13 cellular contexts compared by ENCODE assay signal in the genomic region with DNA sequence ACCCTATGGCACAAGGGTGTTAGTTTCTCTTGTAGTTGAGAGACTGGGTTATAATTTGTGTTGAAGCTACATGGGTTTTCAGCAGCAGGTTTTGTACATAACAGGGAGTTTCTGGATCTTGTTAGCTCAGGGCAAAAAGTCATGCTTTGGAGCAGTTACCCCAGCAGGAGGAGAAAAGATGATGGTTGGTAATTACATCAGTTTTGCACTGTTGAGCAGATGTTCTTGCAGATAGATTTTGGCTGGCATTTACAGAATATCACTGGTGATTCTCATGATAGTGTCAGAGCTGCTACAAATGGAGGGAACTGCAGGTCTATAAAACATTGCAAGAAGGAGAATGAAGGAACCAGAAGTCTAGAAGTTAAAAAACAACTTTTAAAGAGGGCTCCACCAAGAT.
DNase-seq lines count a peak whose midpoint lies in the region; ATAC-seq and TF ChIP-seq lines count a peak whose summit lies in the region.
"Had no signal": no experiment of that assay in that cellular context is flagged by ENCODE, and none has a peak within 500 bp of the region (broad histone marks: within the 10 kb centered on the region; RNA-seq: fewer than 3 reads in every experiment).

No MANE protein-coding gene starts in this region.

- H3K36me3 ChIP-seq in gastrocnemius medialis = no peaks in the 10 kb centered on the region
- H3K36me3 ChIP-seq in neuronal stem cell (replicated peaks in 1 of 2; ENCODE audit: control insufficient read depth in 2 of 2, insufficient read depth in 2 of 2, low read length in 2 of 2) = no peaks in the 10 kb centered on the region

- H3K27ac ChIP-seq in gastrocnemius medialis = no peak overlapping the region
- no peak overlapping the region for H3K27ac ChIP-seq in neuronal stem cell (replicated peaks; ENCODE audit: low read length)
- H3K27ac ChIP-seq: C4-2B had no signal

- H4K91ac ChIP-seq in neuronal stem cell (ENCODE audit: low read depth, low read length, poor library complexity) = no peak overlapping the region

- no peak for ATAC-seq in gastrocnemius medialis
- no peak for ATAC-seq in GM21447 (IDR thresholded peaks at IDR 0.05; ENCODE audit: unreplicated experiment)
- ATAC-seq: GM12878 had no signal

- H3K79me1 ChIP-seq in neuronal stem cell (ENCODE audit: low read depth, low read length) = no peaks in the 10 kb centered on the region

- H3K18ac ChIP-seq in neuronal stem cell (ENCODE audit: low read length) = no peak overlapping the region

- no peak overlapping the region for H2BK5ac ChIP-seq in neuronal stem cell (ENCODE audit: low read length)

- H3K27me3 ChIP-seq in gastrocnemius medialis = no peaks in the 10 kb centered on the region
- peaks cover 0 to 16% (median 0%) of the 10 kb centered on the region in 3 experiments for H3K27me3 ChIP-seq in neuronal stem cell (ENCODE audit: control insufficient read depth in 3 of 3, insufficient read depth in 3 of 3, low read depth in 1 of 3, low read length in 3 of 3)

- no peak overlapping the region for H2AFZ ChIP-seq in neuronal stem cell (ENCODE audit: low read length)

- peak; percentile 29 for DNase-seq in NCI-H748 (lab: John Stamatoyannopoulos, UW; ENCODE audit: unreplicated experiment)
- DNase-seq in NCI-H748 treated with DMSO at 0.1 percent for 48 hours (lab: John Stamatoyannopoulos, UW) = no peak
- DNase-seq in NCI-H1694 (lab: John Stamatoyannopoulos, UW) = peak; percentile 5
- DNase-seq in SK-N-DZ (ENCODE audit: low spot score) = peak; percentile 89
- DNase-seq in gastrocnemius medialis = no peak
- no peak for DNase-seq in neuronal stem cell (ENCODE audit: low spot score)
- DNase-seq: CD4-positive, alpha-beta memory T cell; DMS79; GOT3; H9 had no signal

- no peaks in the 10 kb centered on the region for H3K4me1 ChIP-seq in gastrocnemius medialis
- peaks cover 0 to 3% of the 10 kb centered on the region in 2 donors for H3K4me1 ChIP-seq in neuronal stem cell (ENCODE audit: control insufficient read depth in 2 of 2, insufficient read depth in 1 of 2, low read depth in 1 of 2, low read length in 2 of 2)

- H3K4me3 ChIP-seq in gastrocnemius medialis = no peak overlapping the region
- H3K4me3 ChIP-seq in neuronal stem cell (ENCODE audit: low read length in 2 of 2) = no peak overlapping the region
- H3K4me3 ChIP-seq: GM12878 had no signal

- H3K4me2 ChIP-seq in neuronal stem cell (ENCODE audit: insufficient read depth, low read length, poor library complexity, severe bottlenecking) = no peak overlapping the region

- no peak overlapping the region for H4K8ac ChIP-seq in neuronal stem cell (ENCODE audit: low read depth, low read length)

- no peak overlapping the region for H2BK120ac ChIP-seq in neuronal stem cell (ENCODE audit: low read depth, low read length)

- no peak overlapping the region for H3K23ac ChIP-seq in neuronal stem cell (ENCODE audit: low read depth, low read length, poor library complexity)

- TF ChIP-seq POLR2A in gastrocnemius medialis (IDR thresholded peaks at IDR 0.05) = no peak

- no peak overlapping the region for H2AK5ac ChIP-seq in neuronal stem cell (ENCODE audit: low read depth, low read length)

- H3K9me3 ChIP-seq in gastrocnemius medialis (no peaks in the 10 kb centered on the region), neuronal stem cell (replicated peaks in 1 of 2; ENCODE audit: control insufficient read depth in 2 of 2, insufficient read depth in 1 of 2, low read depth in 1 of 2, low read length in 2 of 2) (no peaks in the 10 kb centered on the region)

- intact Hi-C loops in gastrocnemius medialis (cut with DNase I; ENCODE audit: low total_unique reads) = no loop called here

- H2BK12ac ChIP-seq in neuronal stem cell (ENCODE audit: low read length) = no peak overlapping the region

- H3K14ac ChIP-seq in neuronal stem cell (ENCODE audit: low read length) = no peak overlapping the region

- H3K9ac ChIP-seq in neuronal stem cell (ENCODE audit: low read depth, low read length, poor library complexity) = no peak overlapping the region

- no peak overlapping the region for H2BK15ac ChIP-seq in neuronal stem cell (ENCODE audit: low read length)

- no peak overlapping the region for H3K4ac ChIP-seq in neuronal stem cell (ENCODE audit: low read length)

- no peak for TF ChIP-seq CTCF in gastrocnemius medialis (IDR thresholded peaks at IDR 0.05 in 4 of 5, conservative IDR thresholded peaks at IDR 0.05 in 1 of 5)

- in situ Hi-C loops in gastrocnemius medialis (cut with MboI; ENCODE audit: low sequenced_read_pairs in 4 of 4) = no loop called here

Comparison
In these comparisons a context has a peak if more than half of its experiments do, and no peak if none do; other contexts are left out.
1. DNase-seq: peak in NCI-H748 (single experiment), NCI-H1694 (single experiment) and SK-N-DZ (single experiment); none in NCI-H748 treated with DMSO at 0.1 percent for 48 hours (single experiment), gastrocnemius medialis (0 of 2) and neuronal stem cell (single experiment).